In genomic region chr1:39825432-39825941, GRCh38 we compare ENCODE assay signal across 15 cellular contexts. TPM values are rescaled to one million over a fixed set of nuclear protein-coding genes. Genes with fewer than 3 reads are reported as not detected.
DNase-seq lines count a peak whose midpoint lies in the region; ATAC-seq and TF ChIP-seq lines count a peak whose summit lies in the region.
"Had no signal": no experiment of that assay in that cellular context is flagged by ENCODE, and none has a peak within 500 bp of the region (broad histone marks: within the 10 kb centered on the region; RNA-seq: fewer than 3 reads in every experiment).

No MANE protein-coding gene starts in this region.

- H3K9me3 ChIP-seq in PC-3 (ENCODE audit: low read length) (no peaks in the 10 kb centered on the region), tibial artery (no peaks in the 10 kb centered on the region)

- BruUV-seq in PC-3 (replicated peaks; lab: Mats Ljungman, UMichigan) = no TSS peak

- no peak overlapping the region for H3K4me3 ChIP-seq in GM06990 (replicated peaks; ENCODE audit: low read depth, low read length)
- H3K4me3 ChIP-seq in PC-3 (ENCODE audit: low read length) = no peak overlapping the region
- no peak overlapping the region for H3K4me3 ChIP-seq in tibial artery

- peaks cover 10 to 36% (median 10%) of the 10 kb centered on the region in 3 donors for H3K27me3 Mint-ChIP-seq in naive B cell
- H3K27me3 Mint-ChIP-seq in natural killer cell (ENCODE audit: low read depth in 2 of 2) = peaks cover 17 to 20% of the 10 kb centered on the region in 2 donors

- peak overlapping the region; percentile 65 for H3K27ac ChIP-seq in PC-3 (ENCODE audit: low read length)
- H3K27ac ChIP-seq in tibial artery = no peak overlapping the region
- H3K27ac ChIP-seq: epithelial cell of prostate, WERI-Rb-1 had no signal

- no peak overlapping the region for H3K9ac ChIP-seq in PC-3 (ENCODE audit: low read length)

- H3K79me2 ChIP-seq in PC-3 (ENCODE audit: low read length) = no peaks in the 10 kb centered on the region

- peaks cover 0 to 5% (median 3%) of the 10 kb centered on the region in 3 donors for H3K4me1 Mint-ChIP-seq in naive B cell
- peaks cover 0 to 4% of the 10 kb centered on the region in 2 donors for H3K4me1 Mint-ChIP-seq in natural killer cell

- H2AFZ ChIP-seq in PC-3 (ENCODE audit: low read length) = no peak overlapping the region

- H3K36me3 Mint-ChIP-seq in naive B cell (no peaks in the 10 kb centered on the region), natural killer cell (no peaks in the 10 kb centered on the region)
- H3K36me3 Mint-ChIP-seq: brain had no signal

- TF ChIP-seq CTCF in GM06990 (IDR thresholded peaks at IDR 0.05; ENCODE audit: insufficient read depth, low read length, poor library complexity, severe bottlenecking) (no peak), PC-3 (conservative IDR thresholded peaks at IDR 0.05; ENCODE audit: low read depth, low read length) (no peak), natural killer cell (IDR thresholded peaks at IDR 0.05) (no peak), tibial artery (IDR thresholded peaks at IDR 0.05) (no peak)

- ATAC-seq in HG02759 (IDR thresholded peaks at IDR 0.05; ENCODE audit: unreplicated experiment) = peak; percentile 42
- no peak for ATAC-seq in PC-3
- peak in 1 of 2 donors; percentile 40 for ATAC-seq in naive B cell (ENCODE audit: low read depth in 2 of 2)
- no peak for ATAC-seq in natural killer cell
- ATAC-seq in GM19397 (IDR thresholded peaks at IDR 0.05; ENCODE audit: unreplicated experiment) = no peak
- ATAC-seq: activated T-cell treated with anti-CD3 and anti-CD28 coated beads, Interleukin-2, amount 50 U/mL, for 72 hours had no signal

- no peaks in the 10 kb centered on the region for H4K20me1 ChIP-seq in PC-3 (ENCODE audit: low read length)

- H3K27me3 ChIP-seq in GM06990 (replicated peaks; ENCODE audit: control insufficient read depth, insufficient read depth, low read length) = no peaks in the 10 kb centered on the region
- no peaks in the 10 kb centered on the region for H3K27me3 ChIP-seq in PC-3 (ENCODE audit: low read length)
- peaks cover 0 to 4% of the 10 kb centered on the region in 2 donors for H3K27me3 ChIP-seq in tibial artery

- peak overlapping the region in 4 of 6 donors; percentile 2 to 87 (median 52) for H3K27ac Mint-ChIP-seq in naive B cell
- H3K27ac Mint-ChIP-seq in natural killer cell = no peak overlapping the region
- H3K27ac Mint-ChIP-seq: activated T-cell treated with anti-CD3 and anti-CD28 coated beads, Interleukin-2, amount 50 U/mL, for 72 hours; brain had no signal

- H3K4me1 ChIP-seq in PC-3 (ENCODE audit: insufficient read depth, low read length) = peaks cover 25% of the 10 kb centered on the region
- H3K4me1 ChIP-seq in tibial artery = no peaks in the 10 kb centered on the region

- H3K9me3 Mint-ChIP-seq in naive B cell = no peaks in the 10 kb centered on the region
- no peaks in the 10 kb centered on the region for H3K9me3 Mint-ChIP-seq in natural killer cell
- H3K9me3 Mint-ChIP-seq: activated T-cell treated with anti-CD3 and anti-CD28 coated beads, Interleukin-2, amount 50 U/mL, for 72 hours had no signal

- DNase-seq in GM06990 (ENCODE audit: extremely low read depth, insufficient read length) (peak; percentile 64), PC-3 (peak; percentile 46), naive B cell (no peak), natural killer cell (no peak), tibial artery (no peak)
- DNase-seq in activated CD8-positive, alpha-beta memory T cell treated with anti-CD3 and anti-CD28 coated beads, Interleukin-2, amount 50 U/mL, for 4 hours = no peak
- DNase-seq: activated T-cell treated with anti-CD3 and anti-CD28 coated beads, Interleukin-2, amount 50 U/mL, for 72 hours; C1 segment of cervical spinal cord; NCI-H1436; retina; WERI-Rb-1 had no signal

- H3F3A ChIP-seq in PC-3 (ENCODE audit: low read length, unreplicated experiment) = no peaks in the 10 kb centered on the region

- POLR2A ChIA-PET in PC-3 (lab: Charles Lee; ENCODE audit: unreplicated experiment) = no interaction called here

- H3K9me2 ChIP-seq in PC-3 (replicated peaks; ENCODE audit: low read length) = no peaks in the 10 kb centered on the region

- H3K4me3 Mint-ChIP-seq in naive B cell (no peak overlapping the region), natural killer cell (no peak overlapping the region)
- H3K4me3 Mint-ChIP-seq: activated T-cell treated with anti-CD3 and anti-CD28 coated beads, Interleukin-2, amount 50 U/mL, for 72 hours; brain had no signal

- peak overlapping the region; percentile 63 for H3K4me2 ChIP-seq in PC-3 (ENCODE audit: low read length)

- intact Hi-C loops in PC-3 (cut with micrococcal nuclease) = no loop called here
- intact Hi-C loops in natural killer cell (cut with micrococcal nuclease) = no loop called here
- intact Hi-C loops in tibial artery (cut with DNase I; ENCODE audit: low total_unique reads) = no loop called here

- CTCF ChIA-PET in PC-3 (lab: Charles Lee) = no interaction called here

- H3K36me3 ChIP-seq in GM06990 (ENCODE audit: control insufficient read depth, insufficient read depth, low read length) (no peaks in the 10 kb centered on the region), PC-3 (ENCODE audit: low read depth, low read length) (no peaks in the 10 kb centered on the region), tibial artery (no peaks in the 10 kb centered on the region)
- H3K36me3 ChIP-seq: WERI-Rb-1 had no signal

RNA-seq across cellular contexts. Expression of gene BMP8B, which starts 36.8 kb away (rescaled TPM):
- 3.3 and 4.7 TPM in 2 replicates for total RNA-seq in PC-3 (2014; rRNA removed)
- polyA plus RNA-seq in naive B cell (ENCODE audit: low read depth in 6 of 6) = under 1 TPM in 4 of 6 donors, not detected in 2; 0.09 to 0.84 (median 0.31) TPM
- 1 to 10 TPM; 2.8 to 4.3 (median 3.6) TPM for total RNA-seq in natural killer cell

RNA-seq across cellular contexts. Expression of gene OXCT2, which starts 54.3 kb away (rescaled TPM):
- 0.98 and 3.9 TPM in 2 replicates for total RNA-seq in PC-3 (2014; rRNA removed)
- polyA plus RNA-seq in naive B cell (ENCODE audit: low read depth in 6 of 6) = 1 to 10 TPM in 1 of 6 donors, under 1 TPM in 2, not detected in 3; 0.47 to 2.3 (median 0.92) TPM
- total RNA-seq in natural killer cell = 1 to 10 TPM in 2 of 3 donors, under 1 TPM in 1; 0.42 to 2.2 (median 1.9) TPM

RNA-seq across cellular contexts. Expression of gene TRIT1, which starts 57.8 kb away (rescaled TPM):
- 31.0 and 35.6 TPM in 2 replicates for total RNA-seq in PC-3 (2014; rRNA removed)
- 10 to 100 TPM in 1 of 6 donors, 1 to 10 TPM in 5; 4.4 to 10.2 (median 6.9) TPM for polyA plus RNA-seq in naive B cell (ENCODE audit: low read depth in 6 of 6)
- total RNA-seq in natural killer cell = 10 to 100 TPM in 1 of 3 donors, 1 to 10 TPM in 2; 8.8 to 14.6 (median 9.9) TPM

Comparison
In these comparisons a context has a peak if more than half of its experiments do, and no peak if none do; other contexts are left out.
1. DNase-seq: peak in GM06990 (single experiment) and PC-3 (single experiment); none in naive B cell (single experiment), activated CD8-positive, alpha-beta memory T cell treated with anti-CD3 and anti-CD28 coated beads, Interleukin-2, amount 50 U/mL, for 4 hours (single experiment), natural killer cell (single experiment) and tibial artery (0 of 2).
2. H3K27ac Mint-ChIP-seq: peak in naive B cell (4 of 6); none in natural killer cell (0 of 2).